17 cellular contexts compared by ENCODE assay signal in genomic region chr12:15811192-15812127, GRCh38. TPM values are rescaled to one million over a fixed set of nuclear protein-coding genes. Genes with fewer than 3 reads are reported as not detected.
DNase-seq lines count a peak whose midpoint lies in the region; ATAC-seq and TF ChIP-seq lines count a peak whose summit lies in the region.
"Had no signal": no experiment of that assay in that cellular context is flagged by ENCODE, and none has a peak within 500 bp of the region (broad histone marks: within the 10 kb centered on the region; RNA-seq: fewer than 3 reads in every experiment).

No MANE protein-coding gene starts in this region.

- no peaks in the 10 kb centered on the region for H3K9me1 ChIP-seq in IMR-90 (ENCODE audit: insufficient read depth, low read length)

- H3K4me1 ChIP-seq in IMR-90 (ENCODE audit: control insufficient read depth, insufficient read depth, low read length) (peaks cover 10% of the 10 kb centered on the region), smooth muscle cell (ENCODE audit: low read depth) (no peaks in the 10 kb centered on the region)

- no peak overlapping the region for H4K5ac ChIP-seq in IMR-90 (ENCODE audit: low read depth, low read length)

- TF ChIP-seq POLR2A in IMR-90 (IDR thresholded peaks at IDR 0.05; ENCODE audit: low read depth, low read length) = no peak

- no TSS peak for BruUV-seq in IMR-90 (replicated peaks; lab: Mats Ljungman, UMichigan)

- dilution Hi-C loops in IMR-90 (cut with HindIII; ENCODE audit: low sequenced_read_pairs, unreplicated experiment) = no loop called here

- H2AK5ac ChIP-seq in IMR-90 (ENCODE audit: low read depth, low read length) = no peak overlapping the region

- intact Hi-C loops in IMR-90 (cut with micrococcal nuclease) = loop anchor here (2.0 kb wide), 1 partner anchor 15 kb away; no protein-coding TSS in a partner anchor

- in situ Hi-C loops in IMR-90 (cut with MboI; ENCODE audit: low sequenced_read_pairs) = no loop called here

- no peak for TF ChIP-seq CTCF in IMR-90 (conservative IDR thresholded peaks at IDR 0.05; ENCODE audit: low read depth, low read length)
- TF ChIP-seq CTCF in smooth muscle cell (IDR thresholded peaks at IDR 0.05; ENCODE audit: borderline replicate concordance, insufficient read depth, poor library complexity, severe bottlenecking) = no peak

- CTCF ChIA-PET in IMR-90 (lab: Yijun Ruan, JAX) = interaction anchor here (0.7 kb wide), 2 partner anchors 58 to 184 kb away, joined by 3 read pairs; no protein-coding TSS in a partner anchor

- H4K20me1 ChIP-seq in IMR-90 (ENCODE audit: insufficient read depth, low read length) (no peaks in the 10 kb centered on the region), smooth muscle cell (ENCODE audit: low read depth) (no peaks in the 10 kb centered on the region)

- H3K79me2 ChIP-seq in smooth muscle cell (ENCODE audit: low read depth) = no peaks in the 10 kb centered on the region

- no peak for DNase-seq in IMR-90
- DNase-seq in fibroblast of gingiva (ENCODE audit: low read depth) = peak; percentile 35
- peak; percentile 21 for DNase-seq in medulla oblongata (ENCODE audit: extremely low spot score)
- no peak for DNase-seq in smooth muscle cell (lab: John Stamatoyannopoulos, UW; ENCODE audit: unreplicated experiment)
- no peak for DNase-seq in activated CD4-positive, CD25-positive, alpha-beta regulatory T cell treated with anti-CD3 and anti-CD28 coated beads, Interleukin-2, amount 50 U/mL, for 72 hours
- no peak for DNase-seq in caudate nucleus (lab: John Stamatoyannopoulos, UW)
- DNase-seq: DMS79, H7, HFFc6, Karpas-422, MG63, NCI-H1048, NCI-H1436 treated with DMSO at 0.1 percent for 48 hours, NCI-H2029, NCI-H2171 had no signal

- no peak overlapping the region for H3K4ac ChIP-seq in IMR-90 (ENCODE audit: low read depth, low read length)

- H2BK5ac ChIP-seq in IMR-90 (ENCODE audit: low read depth, low read length, poor library complexity, severe bottlenecking) = no peak overlapping the region

- no peak overlapping the region for H2BK20ac ChIP-seq in IMR-90 (ENCODE audit: low read depth, low read length)

- POLR2A ChIA-PET in IMR-90 (lab: Charles Lee; ENCODE audit: unreplicated experiment) = interaction anchor here (0.5 kb wide), 1 partner anchor 16 kb away, joined by 3 read pairs; no protein-coding TSS in a partner anchor

- H4K91ac ChIP-seq in IMR-90 (ENCODE audit: insufficient read depth, low read depth, low read length) = no peak overlapping the region

- H3K27me3 ChIP-seq in IMR-90 (ENCODE audit: control insufficient read depth, insufficient read depth, low read length) (no peaks in the 10 kb centered on the region), smooth muscle cell (ENCODE audit: low read depth) (no peaks in the 10 kb centered on the region)
- H3K27me3 ChIP-seq: MG63 had no signal

- no peak overlapping the region for H3K9ac ChIP-seq in IMR-90 (ENCODE audit: low read depth, low read length)
- no peak overlapping the region for H3K9ac ChIP-seq in smooth muscle cell (ENCODE audit: low read depth)

- no peak overlapping the region for H3K56ac ChIP-seq in IMR-90 (ENCODE audit: extremely low read depth, insufficient read depth, low read length)

- no peak for TF ChIP-seq RAD21 in IMR-90 (IDR thresholded peaks at IDR 0.05; ENCODE audit: low read length)

- H3K27ac ChIP-seq in IMR-90 (ENCODE audit: insufficient read depth, low read length) (no peak overlapping the region), smooth muscle cell (ENCODE audit: low read depth) (no peak overlapping the region), caudate nucleus (ENCODE audit: low read depth, low read length) (no peak overlapping the region)
- H3K27ac ChIP-seq: HL-60 had no signal

- no peak overlapping the region for H2AFZ ChIP-seq in IMR-90 (replicated peaks; ENCODE audit: low read length, poor library complexity)
- H2AFZ ChIP-seq in smooth muscle cell (ENCODE audit: low read depth) = peak overlapping the region; percentile 35

- H2BK15ac ChIP-seq in IMR-90 (ENCODE audit: low read depth, low read length) = no peak overlapping the region

- no peak overlapping the region for H3K23ac ChIP-seq in IMR-90 (ENCODE audit: low read depth, low read length)

- no peak overlapping the region for H2AK9ac ChIP-seq in IMR-90 (replicated peaks; ENCODE audit: low read depth, low read length, poor library complexity)

- no peaks in the 10 kb centered on the region for H3K9me3 ChIP-seq in IMR-90 (ENCODE audit: control insufficient read depth, insufficient read depth, low read length)
- no peaks in the 10 kb centered on the region for H3K9me3 ChIP-seq in smooth muscle cell (replicated peaks; ENCODE audit: low read depth)
- H3K9me3 ChIP-seq: MG63 had no signal

- no peak overlapping the region for H4K8ac ChIP-seq in IMR-90 (ENCODE audit: low read depth in 2 of 2, low read length in 2 of 2)

- no CpG with 5 or more reads among the region's 2 CpGs for WGBS in IMR-90 (ENCODE audit: extremely low coverage in 2 of 2, insufficient read length in 1 of 2), 2 experiments
- WGBS in smooth muscle cell (ENCODE audit: low lambda C conversion rate) = 67% methylated on average over 2 of the region's 2 CpGs

- H3K4me2 ChIP-seq in IMR-90 (ENCODE audit: low read depth, low read length) = no peak overlapping the region
- H3K4me2 ChIP-seq in smooth muscle cell = no peak overlapping the region

- H3K36me3 ChIP-seq in IMR-90 (ENCODE audit: control insufficient read depth, insufficient read depth, low read length) = no peaks in the 10 kb centered on the region
- no peaks in the 10 kb centered on the region for H3K36me3 ChIP-seq in smooth muscle cell (ENCODE audit: low read depth)
- H3K36me3 ChIP-seq: MG63 had no signal

- H3K14ac ChIP-seq in IMR-90 (replicated peaks; ENCODE audit: low read depth, low read length) = 0 out of 2 replicates have a peak overlapping the region, but pooled peaks have one; percentile 3

- H3K4me3 ChIP-seq in IMR-90 (ENCODE audit: insufficient read depth, low read depth, low read length) (no peak overlapping the region), smooth muscle cell (no peak overlapping the region)
- H3K4me3 ChIP-seq: MG63 had no signal

- 0 out of 2 replicates have a peak overlapping the region, but pooled peaks have one; percentile 37 for H3K18ac ChIP-seq in IMR-90 (ENCODE audit: low read depth, low read length)

- H3F3A ChIP-seq in smooth muscle cell (ENCODE audit: low read depth) = no peaks in the 10 kb centered on the region

- no peak overlapping the region for H2BK120ac ChIP-seq in IMR-90 (ENCODE audit: low read depth, low read length)

- H3K79me1 ChIP-seq in IMR-90 (ENCODE audit: low read depth in 1 of 2, low read length in 2 of 2) = no peaks in the 10 kb centered on the region

- ATAC-seq in IMR-90 (ENCODE audit: low read depth) = no peak
- ATAC-seq in GM21515 (IDR thresholded peaks at IDR 0.05; ENCODE audit: unreplicated experiment) = no peak

TF ChIP-seq in IMR-90, 13 proteins besides CTCF, POLR2A, EP300 and RAD21:
- no peak for TF ChIP-seq ELK1 (IDR thresholded peaks at IDR 0.05; ENCODE audit: borderline replicate concordance, low read depth, low read length)

RNA-seq across cellular contexts. Expression of gene EPS8, which starts 22.3 kb away (rescaled TPM):
- total RNA-seq in IMR-90 (2012; rRNA removed) (102 and 104 TPM in 2 replicates), smooth muscle cell (44.1 and 68.3 TPM in 2 replicates)
- polyA plus RNA-seq in IMR-90 (2012; rRNA removed) (45.0 and 45.1 TPM in 2 replicates), smooth muscle cell (22.9 and 27.5 TPM in 2 replicates)
- 14.0 and 14.1 TPM in 2 replicates for polyA plus RNA-seq in IMR-90 (2012; cell fraction: cytosol; rRNA removed)
- 26.2 and 55.5 TPM in 2 replicates for polyA plus RNA-seq in IMR-90 (2012; cell fraction: nucleus; rRNA removed; ENCODE audit: low replicate concordance)

Comparison
In these comparisons a context has a peak if more than half of its experiments do, and no peak if none do; other contexts are left out.
1. DNase-seq: peak in fibroblast of gingiva (single experiment) and medulla oblongata (single experiment); none in IMR-90 (single experiment), smooth muscle cell (single experiment), activated CD4-positive, CD25-positive, alpha-beta regulatory T cell treated with anti-CD3 and anti-CD28 coated beads, Interleukin-2, amount 50 U/mL, for 72 hours (single experiment) and caudate nucleus (0 of 61).